ENCODE assay signal across 19 cellular contexts in genomic region chr1:175384546-175384945, GRCh38.
"Had no signal": no experiment of that assay in that cellular context is flagged by ENCODE, and none has a peak within 500 bp of the region (broad histone marks: within the 10 kb centered on the region; RNA-seq: fewer than 3 reads in every experiment).

No MANE protein-coding gene starts in this region.

- DNase-seq: natural killer cell; occipital lobe; ovary; posterior cingulate gyrus; psoas muscle; right cardiac atrium; right lobe of liver; sigmoid colon; small intestine; stimulated activated CD4-positive, alpha-beta T cell treated with anti-CD3 and anti-CD28 coated beads, Interleukin-15, amount 100 ng/mL, for 24 hours; stimulated activated CD4-positive, alpha-beta T cell treated with anti-CD3 and anti-CD28 coated beads, Interleukin-2, amount 100 ng/mL, for 24 hours; stimulated activated CD4-positive, alpha-beta T cell treated with anti-CD3 and anti-CD28 coated beads, Interleukin-2, amount 100 ng/mL, for 48 hours; stimulated activated CD4-positive, alpha-beta T cell treated with anti-CD3 and anti-CD28 coated beads, Interleukin-4, amount 100 ng/mL, for 24 hours; stimulated activated naive B cell treated with anti-CD40 and anti-IgM and Interleukin-4, amounts not matched to agents 10 μg/mL and 1 μg/mL and 100 μg/mL, for 72 hours; stimulated activated naive CD4-positive, alpha-beta T cell treated with Interleukin-2 at 50 U/mL for 16 hours; stomach; thyroid gland; trophoblast cell; upper lobe of left lung had no signal
